In the genomic region with DNA sequence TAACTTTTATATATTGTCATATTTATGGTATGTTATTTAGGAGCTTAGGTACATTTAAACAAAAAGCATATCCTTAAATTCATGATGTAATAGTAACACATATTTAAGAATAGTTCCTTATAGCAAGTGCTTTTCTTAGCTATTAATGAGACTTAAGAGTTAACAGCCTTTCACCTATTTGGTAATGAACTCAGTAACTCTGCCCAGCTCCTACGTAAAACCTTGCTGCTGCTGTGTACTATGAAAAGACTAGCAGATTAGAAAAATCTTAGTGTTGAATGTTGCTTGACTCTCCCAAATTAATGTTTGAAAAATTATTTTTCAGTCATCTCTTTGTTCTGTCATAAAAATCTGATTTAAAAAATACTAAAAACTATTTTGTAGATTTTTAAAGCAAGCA, we compare ENCODE assay signal across 18 cellular contexts.
"Had no signal": no experiment of that assay in that cellular context is flagged by ENCODE, and none has a peak within 500 bp of the region (broad histone marks: within the 10 kb centered on the region; RNA-seq: fewer than 3 reads in every experiment).

No MANE protein-coding gene starts in this region.

- H3K27ac ChIP-seq: cardiac muscle cell, psoas muscle, stomach, thyroid gland, uterus had no signal

- H3K4me3 ChIP-seq: cardiac muscle cell, psoas muscle, stomach, thyroid gland, uterus had no signal

- H3K27me3 ChIP-seq: cardiac muscle cell, stomach, thyroid gland, uterus had no signal

- ATAC-seq: activated naive CD8-positive, alpha-beta T cell treated with anti-CD3 and anti-CD28 coated beads, Interleukin-2, amount 50 U/mL, for 24 hours; activated T-cell treated with anti-CD3 and anti-CD28 coated beads, Interleukin-2, amount 50 U/mL, for 72 hours; effector memory CD8-positive, alpha-beta T cell; left colon had no signal

- H3K9me3 ChIP-seq: psoas muscle, stomach, thyroid gland, uterus had no signal

- DNase-seq: activated CD4-positive, alpha-beta memory T cell treated with anti-CD3 and anti-CD28 coated beads, Interleukin-2, amount 10 ng/mL, durations not matched to agents 7 days and 5 days; activated CD8-positive, alpha-beta memory T cell treated with anti-CD3 and anti-CD28 coated beads, Interleukin-2, amount 50 U/mL, for 4 hours; activated naive CD8-positive, alpha-beta T cell treated with anti-CD3 and anti-CD28 coated beads, Interleukin-2, amount 50 U/mL, for 24 hours; activated T-cell treated with anti-CD3 and anti-CD28 coated beads, Interleukin-2, amount 50 U/mL, for 72 hours; cortex of kidney; effector memory CD8-positive, alpha-beta T cell; glutamatergic neuron; left colon; mesendoderm; nephron progenitor cell; psoas muscle; stimulated activated CD4-positive, alpha-beta T cell treated with anti-CD3 and anti-CD28 coated beads, Interleukin-15, amount 100 ng/mL, for 24 hours; stimulated activated CD4-positive, alpha-beta T cell treated with anti-CD3 and anti-CD28 coated beads, Interleukin-4, amount 100 ng/mL, for 4 hours; stomach; T-helper 9 cell; thyroid gland; uterus had no signal

- H3K4me1 ChIP-seq: psoas muscle, thyroid gland, uterus had no signal

- H3K36me3 ChIP-seq: uterus had no signal
